ENCODE assay signal across 11 cellular contexts in the genomic region with DNA sequence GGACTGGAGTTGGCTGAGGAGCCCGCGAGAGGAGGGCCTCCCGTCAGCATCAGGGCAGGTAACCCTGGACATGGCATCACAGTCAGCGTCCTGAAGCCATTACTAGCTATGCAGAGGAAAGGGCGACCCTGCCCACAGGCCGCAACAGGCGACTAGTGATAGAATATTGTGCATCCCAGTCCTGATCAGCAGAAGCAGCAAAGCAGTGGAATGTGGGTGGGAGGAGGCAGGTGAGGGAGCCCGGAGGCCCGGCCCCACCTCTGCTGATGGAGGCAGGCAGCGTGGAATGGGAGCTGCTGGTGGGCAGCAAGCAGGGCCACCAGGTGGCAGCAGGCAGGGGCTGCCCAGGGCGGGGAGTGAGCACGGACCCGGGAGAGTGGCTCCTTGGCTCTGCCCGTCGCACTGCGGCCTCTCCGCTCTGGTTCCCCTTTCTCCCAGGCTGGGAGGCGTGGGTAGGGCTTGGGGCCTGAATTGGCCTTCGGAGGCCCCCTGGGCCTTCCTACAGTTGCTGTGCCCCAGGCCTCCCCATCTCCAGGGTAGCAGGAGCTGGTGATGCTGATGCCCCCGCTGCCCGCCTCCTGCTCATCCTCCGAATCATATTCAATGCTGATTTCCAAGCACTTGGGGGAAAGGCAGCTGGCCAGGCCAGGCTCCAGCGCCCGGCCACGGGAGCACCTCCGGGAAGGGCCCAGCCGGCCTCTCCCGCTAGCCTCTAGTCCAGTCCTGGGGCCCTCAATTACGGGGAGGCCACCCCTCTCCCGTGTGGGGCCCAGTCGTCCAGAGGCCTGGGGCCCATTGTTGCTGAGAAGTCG. TPM values are rescaled to one million over a fixed set of nuclear protein-coding genes. Genes with fewer than 3 reads are reported as not detected.
A peak's percentile ranks its signal among the peaks of the same experiment; 100 is the strongest.
DNase-seq lines count a peak whose midpoint lies in the region; ATAC-seq and TF ChIP-seq lines count a peak whose summit lies in the region.
"Had no signal": no experiment of that assay in that cellular context is flagged by ENCODE, and none has a peak within 500 bp of the region (broad histone marks: within the 10 kb centered on the region; RNA-seq: fewer than 3 reads in every experiment).

No MANE protein-coding gene starts in this region.

- 80% methylated on average over 1 of the region's 32 CpGs for WGBS in right lobe of liver (ENCODE audit: insufficient coverage, low coverage, low lambda C conversion rate, missing lambda C conversion rate)
- 66 to 70% methylated on average over 25 to 29 of the region's 32 CpGs for WGBS in tibial nerve, 2 donors

- no peak overlapping the region for H3K27ac ChIP-seq in AG04450 (ENCODE audit: low read depth, low read length)
- H3K27ac ChIP-seq in right lobe of liver = no peak overlapping the region
- no peak overlapping the region for H3K27ac ChIP-seq in tibial nerve
- H3K27ac ChIP-seq: epithelial cell of prostate had no signal

- DNase-seq in AG04450 (ENCODE audit: low read depth, low spot score) (no peak), astrocyte of the spinal cord (ENCODE audit: low read depth, low spot score) (no peak), right lobe of liver (peak in 2 of 3 donors; percentile 42 to 58), tibial nerve (ENCODE audit: low spot score in 2 of 2) (no peak), NCI-H510A (lab: John Stamatoyannopoulos, UW) (no peak), NCI-H1105 treated with DMSO at 0.1 percent for 48 hours (lab: John Stamatoyannopoulos, UW) (no peak)
- no peak for DNase-seq in effector CD4-positive, alpha-beta T cell
- DNase-seq: activated T-cell treated with anti-CD3 and anti-CD28 coated beads for 4 hours, GOT3 had no signal

- ATAC-seq in right lobe of liver = peak; percentile 6 to 33 (median 22)

- H3K27me3 ChIP-seq in AG04450 (ENCODE audit: control insufficient read depth, insufficient read depth, low read length) = no peaks in the 10 kb centered on the region
- no peaks in the 10 kb centered on the region for H3K27me3 ChIP-seq in right lobe of liver
- no peaks in the 10 kb centered on the region for H3K27me3 ChIP-seq in tibial nerve

- H3K9me3 ChIP-seq in AG04450 (ENCODE audit: control insufficient read depth, insufficient read depth, low read length) (no peaks in the 10 kb centered on the region; the same call in 1 of the 2 replicates), right lobe of liver (no peaks in the 10 kb centered on the region), tibial nerve (no peaks in the 10 kb centered on the region)

- peak; percentile 38 for TF ChIP-seq CTCF in AG04450 (IDR thresholded peaks at IDR 0.05; ENCODE audit: low read depth, low read length)
- 0 out of 2 replicates have a peak, but pooled peaks have one; percentile 16 for TF ChIP-seq CTCF in GM12875 (IDR thresholded peaks at IDR 0.05; ENCODE audit: borderline replicate concordance, insufficient read depth, low read depth, low read length)
- TF ChIP-seq CTCF in astrocyte of the spinal cord (IDR thresholded peaks at IDR 0.05; ENCODE audit: low read depth, low read length) = peak; percentile 44
- TF ChIP-seq CTCF in right lobe of liver (IDR thresholded peaks at IDR 0.05) = peak in 3 of 4 donors; percentile 6 to 32 (median 15)
- no peak for TF ChIP-seq CTCF in tibial nerve (IDR thresholded peaks at IDR 0.05)

- H3K4me3 ChIP-seq in AG04450 (ENCODE audit: low read depth, low read length) (no peak overlapping the region), GM12875 (ENCODE audit: low read depth, low read length) (no peak overlapping the region), astrocyte of the spinal cord (ENCODE audit: low read depth, low read length) (no peak overlapping the region), right lobe of liver (no peak overlapping the region), tibial nerve (no peak overlapping the region)

- H3K4me1 ChIP-seq in right lobe of liver = no peaks in the 10 kb centered on the region
- peaks cover 0 to 12% (median 2%) of the 10 kb centered on the region in 4 donors for H3K4me1 ChIP-seq in tibial nerve

- H3K36me3 ChIP-seq in right lobe of liver = no peaks in the 10 kb centered on the region
- H3K36me3 ChIP-seq in tibial nerve = peaks cover 0 to 60% (median 0%) of the 10 kb centered on the region in 3 donors

- TF ChIP-seq POLR2A in right lobe of liver (IDR thresholded peaks at IDR 0.05) = no peak
- TF ChIP-seq POLR2A in tibial nerve (IDR thresholded peaks at IDR 0.05) = no peak

- CTCF ChIA-PET in AG04450 (lab: Charles Lee) = interaction anchor here (1.5 to 2.2 kb wide), 2 partner anchors 58 to 109 kb away, joined by 4 to 12 read pairs; partner anchors contain the start of gene RNF43

- POLR2A ChIA-PET in AG04450 (lab: Yijun Ruan, JAX) = no interaction called here

- in situ Hi-C loops in astrocyte of the spinal cord (cut with HindIII; ENCODE audit: low sequenced_read_pairs) = no loop called here

- intact Hi-C loops in right lobe of liver (cut with DNase I) = no loop called here

- TF ChIP-seq EP300 in tibial nerve (IDR thresholded peaks at IDR 0.05) = no peak

RNA-seq across cellular contexts. Expression of gene TSPOAP1, which starts 20.2 kb away (rescaled TPM):
- polyA plus RNA-seq in AG04450 (2011; rRNA removed) = 1.5 and 1.7 TPM in 2 replicates
- 1.8 and 2.3 TPM in 2 replicates for polyA minus RNA-seq in AG04450 (2011; rRNA and poly(A)+ RNA removed)
- total RNA-seq in right lobe of liver (1 to 10 TPM in 5 of 6 experiments, under 1 TPM in 1; 0.87 to 8.3 (median 3.8) TPM), tibial nerve (10 to 100 TPM; 11.4 to 16.3 (median 13.0) TPM)

RNA-seq across cellular contexts. Expression of gene MPO, which starts 27.6 kb away (rescaled TPM):
- polyA plus RNA-seq in AG04450 (2011; rRNA removed) = not detected in 2 replicates
- polyA minus RNA-seq in AG04450 (2011; rRNA and poly(A)+ RNA removed) = not detected in 2 replicates
- 1 to 10 TPM in 2 of 6 experiments, under 1 TPM in 2, not detected in 2; 0.26 to 4.2 (median 1.9) TPM for total RNA-seq in right lobe of liver
- total RNA-seq in tibial nerve = not detected

RNA-seq across cellular contexts. Expression of gene SUPT4H1, which starts 43.6 kb away (rescaled TPM):
- polyA plus RNA-seq in AG04450 (2011; rRNA removed) = 178 and 191 TPM in 2 replicates
- 69.3 and 73.1 TPM in 2 replicates for polyA minus RNA-seq in AG04450 (2011; rRNA and poly(A)+ RNA removed)
- total RNA-seq in right lobe of liver (10 to 100 TPM; 24.8 to 50.9 (median 37.0) TPM), tibial nerve (10 to 100 TPM; 34.5 to 38.0 (median 35.2) TPM)

Comparison
In these comparisons a context has a peak if more than half of its experiments do, and no peak if none do; other contexts are left out.
1. DNase-seq: peak in right lobe of liver (2 of 3); none in AG04450 (single experiment), astrocyte of the spinal cord (single experiment), tibial nerve (0 of 2), NCI-H510A (single experiment), NCI-H1105 treated with DMSO at 0.1 percent for 48 hours (single experiment) and effector CD4-positive, alpha-beta T cell (single experiment).
2. CTCF ChIP-seq: peak in AG04450 (single experiment), GM12875 (single experiment), astrocyte of the spinal cord (single experiment) and right lobe of liver (3 of 4); none in tibial nerve (0 of 5).